27 cellular contexts compared by ENCODE assay signal in the genomic region with DNA sequence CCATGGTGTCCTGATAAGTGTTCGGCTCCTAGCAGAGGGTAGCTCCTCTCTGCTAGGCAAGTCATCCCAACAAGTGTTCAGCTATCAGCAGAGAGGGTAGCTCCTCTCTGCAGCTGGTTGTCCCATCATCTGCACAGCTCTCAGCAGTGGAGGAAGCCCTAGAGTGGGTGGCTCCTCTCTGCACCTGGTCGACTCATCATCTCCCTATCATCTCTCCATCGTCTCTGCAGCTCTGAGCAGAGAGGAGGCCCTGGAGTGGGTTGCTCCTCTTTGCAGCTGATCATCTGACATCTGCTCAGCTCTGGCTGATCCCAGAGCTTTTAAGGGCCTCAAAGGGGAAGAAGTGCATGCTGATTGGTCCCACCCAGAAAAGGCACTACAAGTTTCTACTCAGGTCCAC.
"Had no signal": no experiment of that assay in that cellular context is flagged by ENCODE, and none has a peak within 500 bp of the region (broad histone marks: within the 10 kb centered on the region; RNA-seq: fewer than 3 reads in every experiment).

No MANE protein-coding gene starts in this region.

- H3K9me3 Mint-ChIP-seq: dendritic cell treated with granulocyte-macrophage colony-stimulating factor and Interleukin-4, amounts not matched to agents 40 ng/mL and 50 ng/mL, for 4 days; effector memory CD8-positive, alpha-beta T cell; endodermal cell; immature natural killer cell; mesothelial cell of epicardium had no signal

- DNase-seq: cerebellar nuclear complex; colonic mucosa; cortex of kidney; effector CD8-positive, alpha-beta T cell; effector memory CD8-positive, alpha-beta T cell; endodermal cell; erythroblast; esophagus squamous epithelium; foreskin fibroblast; foreskin melanocyte; gastrocnemius medialis; glutamatergic neuron; heart left ventricle; hypothalamus; immature natural killer cell; kidney; kidney glomerular epithelial cell; left colon; left ventricle myocardium inferior; lower lobe of right lung; mesenchymal stem cell; mucosa of descending colon had no signal

- H3K4me1 Mint-ChIP-seq: immature natural killer cell had no signal

- H3K27ac Mint-ChIP-seq: dendritic cell treated with granulocyte-macrophage colony-stimulating factor and Interleukin-4, amounts not matched to agents 40 ng/mL and 50 ng/mL, for 4 days; effector memory CD8-positive, alpha-beta T cell; endodermal cell; immature natural killer cell; mesothelial cell of epicardium had no signal

- H3K4me3 Mint-ChIP-seq: dendritic cell treated with granulocyte-macrophage colony-stimulating factor and Interleukin-4, amounts not matched to agents 40 ng/mL and 50 ng/mL, for 4 days; effector memory CD8-positive, alpha-beta T cell; endodermal cell; mesothelial cell of epicardium had no signal

- H3K36me3 Mint-ChIP-seq: immature natural killer cell, mesothelial cell of epicardium had no signal

- ATAC-seq: effector memory CD8-positive, alpha-beta T cell; esophagus mucosa; gastrocnemius medialis; heart left ventricle; left colon; left lobe of liver; mucosa of descending colon had no signal

- H3K4me3 ChIP-seq: colonic mucosa, esophagus squamous epithelium, gastrocnemius medialis, heart left ventricle, hepatocyte, left ventricle myocardium inferior, lower lobe of right lung, mucosa of descending colon had no signal
